In genomic region chr4:110009526-110009925, GRCh38 we compare ENCODE assay signal across 21 cellular contexts.
A peak's percentile ranks its signal among the peaks of the same experiment; 100 is the strongest.
DNase-seq lines count a peak whose midpoint lies in the region; ATAC-seq and TF ChIP-seq lines count a peak whose summit lies in the region.
"Had no signal": no experiment of that assay in that cellular context is flagged by ENCODE, and none has a peak within 500 bp of the region (broad histone marks: within the 10 kb centered on the region; RNA-seq: fewer than 3 reads in every experiment).

No MANE protein-coding gene starts in this region.

- ATAC-seq in GM19467 (IDR thresholded peaks at IDR 0.05; ENCODE audit: unreplicated experiment) = no peak
- ATAC-seq: A549; CD8-positive, alpha-beta T cell; GM12878; T-helper 17 cell had no signal

- H3K4me3 Mint-ChIP-seq in activated T-helper 1 cell treated with anti-CD3 and anti-CD28 coated beads, Interleukin-12 subunit alpha, Interleukin-12 subunit beta, Interleukin-2, Interleukin-4 antibody, amounts not matched to agents 30 ng/mL and 10 ng/mL and 1 ng/mL, durations not matched to agents 14 hours and 24 hours and 36 hours = no peak overlapping the region
- H3K4me3 Mint-ChIP-seq: CD8-positive, alpha-beta T cell; T-helper 17 cell had no signal

- DNase-seq in A673 (ENCODE audit: low spot score) (peak; percentile 26), NCI-H2227 treated with DMSO at 0.1 percent for 48 hours (lab: John Stamatoyannopoulos, UW) (peak; percentile 80), WERI-Rb-1 (no peak), NCI-H187 (lab: John Stamatoyannopoulos, UW) (no peak), glomerular visceral epithelial cell (ENCODE audit: extremely low spot score) (no peak)
- no peak for DNase-seq in activated T-helper 1 cell treated with anti-CD3 and anti-CD28 coated beads, Interleukin-12 subunit alpha, Interleukin-12 subunit beta, Interleukin-2, Interleukin-4 antibody, amounts not matched to agents 30 ng/mL and 10 ng/mL and 1 ng/mL, durations not matched to agents 14 hours and 24 hours and 36 hours (ENCODE audit: low spot score)
- DNase-seq: CD8-positive, alpha-beta T cell; DMS53; EL; NCI-H1436 treated with DMSO at 0.1 percent for 48 hours; NCI-H2081 treated with DMSO at 0.1 percent for 48 hours; NCI-H446; NCI-H774; PC-9; T-helper 17 cell had no signal

- TF ChIP-seq CTCF in A673 (conservative IDR thresholded peaks at IDR 0.05; ENCODE audit: low read depth, low read length) = no peak
- no peak for TF ChIP-seq CTCF in HEK293 (tag by site-specific recombination; IDR thresholded peaks at IDR 0.05)
- TF ChIP-seq CTCF in WERI-Rb-1 (IDR thresholded peaks at IDR 0.05; ENCODE audit: low read depth, low read length) = no peak

- POLR2A ChIA-PET in A673 (lab: Charles Lee; ENCODE audit: low non-redundant PET) = no interaction called here
- POLR2A ChIA-PET in HEK293 (lab: Yijun Ruan, JAX) = no interaction called here

- H3K27ac ChIP-seq in A673 (ENCODE audit: low read depth, low read length, poor library complexity, severe bottlenecking) (no peak overlapping the region), HEK293 (ENCODE audit: extremely low read depth, low read depth, low read length) (no peak overlapping the region), WERI-Rb-1 (peak overlapping the region; percentile 58)
- H3K27ac ChIP-seq: A549; BLaER1 treated with 17β-estradiol and CSF1 and Interleukin-3, amounts not matched to agents 10 nM and 100 nM; PC-9; RWPE1 had no signal

- no peaks in the 10 kb centered on the region for H3K9me3 Mint-ChIP-seq in activated T-helper 1 cell treated with anti-CD3 and anti-CD28 coated beads, Interleukin-12 subunit alpha, Interleukin-12 subunit beta, Interleukin-2, Interleukin-4 antibody, amounts not matched to agents 30 ng/mL and 10 ng/mL and 1 ng/mL, durations not matched to agents 14 hours and 24 hours and 36 hours
- H3K9me3 Mint-ChIP-seq: CD8-positive, alpha-beta T cell had no signal

- intact Hi-C loops in A673 (cut with micrococcal nuclease; ENCODE audit: unreplicated experiment) = loop anchor here (5.0 to 10.0 kb wide), 3 partner anchors 188 to 333 kb away; partner anchors contain the start of gene ELOVL6
- intact Hi-C loops in activated T-helper 1 cell treated with anti-CD3 and anti-CD28 coated beads, Interleukin-12 subunit alpha, Interleukin-12 subunit beta, Interleukin-2, Interleukin-4 antibody, amounts not matched to agents 30 ng/mL and 10 ng/mL and 1 ng/mL, durations not matched to agents 14 hours and 24 hours and 36 hours (cut with micrococcal nuclease) = loop anchor here (5.0 kb wide), 1 partner anchor 278 kb away; no protein-coding TSS in a partner anchor

- peaks cover 14% of the 10 kb centered on the region for H3K4me1 Mint-ChIP-seq in activated T-helper 1 cell treated with anti-CD3 and anti-CD28 coated beads, Interleukin-12 subunit alpha, Interleukin-12 subunit beta, Interleukin-2, Interleukin-4 antibody, amounts not matched to agents 30 ng/mL and 10 ng/mL and 1 ng/mL, durations not matched to agents 14 hours and 24 hours and 36 hours (ENCODE audit: low read depth)

- no peak overlapping the region for H3K27ac Mint-ChIP-seq in activated T-helper 1 cell treated with anti-CD3 and anti-CD28 coated beads, Interleukin-12 subunit alpha, Interleukin-12 subunit beta, Interleukin-2, Interleukin-4 antibody, amounts not matched to agents 30 ng/mL and 10 ng/mL and 1 ng/mL, durations not matched to agents 14 hours and 24 hours and 36 hours
- H3K27ac Mint-ChIP-seq: CD8-positive, alpha-beta T cell; T-helper 17 cell had no signal

- no peaks in the 10 kb centered on the region for H3K36me3 Mint-ChIP-seq in activated T-helper 1 cell treated with anti-CD3 and anti-CD28 coated beads, Interleukin-12 subunit alpha, Interleukin-12 subunit beta, Interleukin-2, Interleukin-4 antibody, amounts not matched to agents 30 ng/mL and 10 ng/mL and 1 ng/mL, durations not matched to agents 14 hours and 24 hours and 36 hours (ENCODE audit: low read depth)
- H3K36me3 Mint-ChIP-seq: CD8-positive, alpha-beta T cell had no signal

- H3K27me3 Mint-ChIP-seq in activated T-helper 1 cell treated with anti-CD3 and anti-CD28 coated beads, Interleukin-12 subunit alpha, Interleukin-12 subunit beta, Interleukin-2, Interleukin-4 antibody, amounts not matched to agents 30 ng/mL and 10 ng/mL and 1 ng/mL, durations not matched to agents 14 hours and 24 hours and 36 hours (ENCODE audit: insufficient read depth) = peaks cover 8% of the 10 kb centered on the region

- H3K4me3 ChIP-seq in A673 (ENCODE audit: low read depth, low read length, poor library complexity, severe bottlenecking) (no peak overlapping the region), HEK293 (ENCODE audit: low read depth, low read length) (no peak overlapping the region), WERI-Rb-1 (ENCODE audit: low read depth, low read length) (no peak overlapping the region)
- H3K4me3 ChIP-seq: A549; BLaER1 treated with 17β-estradiol and CSF1 and Interleukin-3, amounts not matched to agents 10 nM and 100 nM; GM12878; PC-9 had no signal

- H3K4me1 ChIP-seq in A673 (ENCODE audit: insufficient read depth, low read length, poor library complexity, severe bottlenecking) (peaks cover 6% of the 10 kb centered on the region), HEK293 (ENCODE audit: control insufficient read depth, insufficient read depth, low read length) (no peaks in the 10 kb centered on the region)

- H3K36me3 ChIP-seq in A673 (ENCODE audit: insufficient read depth, low read length, poor library complexity, severe bottlenecking) (peaks cover 6% of the 10 kb centered on the region), HEK293 (ENCODE audit: control insufficient read depth in 2 of 2, insufficient read depth in 1 of 2, low read length in 2 of 2) (no peaks in the 10 kb centered on the region), WERI-Rb-1 (no peaks in the 10 kb centered on the region)
- H3K36me3 ChIP-seq: BLaER1 treated with 17β-estradiol and CSF1 and Interleukin-3, amounts not matched to agents 10 nM and 100 nM had no signal

- no TSS peak for BruUV-seq in A673 (replicated peaks; lab: Mats Ljungman, UMichigan)

- CTCF ChIA-PET in A673 (lab: Charles Lee) (no interaction called here), HEK293 (lab: Yijun Ruan, JAX) (interaction anchor here (0.6 to 2.1 kb wide), 7 partner anchors 120 to 506 kb away, joined by 3 to 10 read pairs (median 3); no protein-coding TSS in a partner anchor)

- no peaks in the 10 kb centered on the region for H3K9me3 ChIP-seq in A673 (ENCODE audit: low read depth, low read length, poor library complexity, severe bottlenecking)
- H3K9me3 ChIP-seq in HEK293 (ENCODE audit: control insufficient read depth, insufficient read depth, low read depth, low read length) = no peaks in the 10 kb centered on the region
- H3K9me3 ChIP-seq in WERI-Rb-1 (ENCODE audit: severe bottlenecking) = no peaks in the 10 kb centered on the region
- H3K9me3 ChIP-seq: A549 had no signal

- H3K27me3 ChIP-seq in A673 (replicated peaks; ENCODE audit: insufficient read depth, low read depth, low read length, poor library complexity) = no peaks in the 10 kb centered on the region
- H3K27me3 ChIP-seq in WERI-Rb-1 (ENCODE audit: insufficient read depth, low read depth, severe bottlenecking) = no peaks in the 10 kb centered on the region

TF ChIP-seq in HEK293, 187 proteins besides CTCF, POLR2A, EP300 and RAD21:
- TF ChIP-seq ZNF169 (tag by site-specific recombination; IDR thresholded peaks at IDR 0.05) = no peak
- TF ChIP-seq FEZF1 (tag by site-specific recombination; IDR thresholded peaks at IDR 0.05) = 0 out of 2 replicates have a peak, but pooled peaks have one; percentile 38
- TF ChIP-seq ZSCAN30 (tag by site-specific recombination; IDR thresholded peaks at IDR 0.05) = no peak
- no peak for TF ChIP-seq ZNF274 (IDR thresholded peaks at IDR 0.05; ENCODE audit: low read length)
- TF ChIP-seq ZNF274 (tag by site-specific recombination; IDR thresholded peaks at IDR 0.05; ENCODE audit: borderline replicate concordance) = no peak
- peak; percentile 29; the same call in 1 of the 2 replicates for TF ChIP-seq ZIC2 (tag by site-specific recombination; IDR thresholded peaks at IDR 0.05)
TF ChIP-seq in HEK293: peak in this region for 2.

Comparison
In these comparisons a context has a peak if more than half of its experiments do, and no peak if none do; other contexts are left out.
1. DNase-seq: peak in A673 (single experiment) and NCI-H2227 treated with DMSO at 0.1 percent for 48 hours (single experiment); none in WERI-Rb-1 (single experiment), NCI-H187 (0 of 2), glomerular visceral epithelial cell (single experiment) and activated T-helper 1 cell treated with anti-CD3 and anti-CD28 coated beads, Interleukin-12 subunit alpha, Interleukin-12 subunit beta, Interleukin-2, Interleukin-4 antibody, amounts not matched to agents 30 ng/mL and 10 ng/mL and 1 ng/mL, durations not matched to agents 14 hours and 24 hours and 36 hours (single experiment).